Comparison of ENCODE assay signal across 16 cellular contexts in the genomic region with DNA sequence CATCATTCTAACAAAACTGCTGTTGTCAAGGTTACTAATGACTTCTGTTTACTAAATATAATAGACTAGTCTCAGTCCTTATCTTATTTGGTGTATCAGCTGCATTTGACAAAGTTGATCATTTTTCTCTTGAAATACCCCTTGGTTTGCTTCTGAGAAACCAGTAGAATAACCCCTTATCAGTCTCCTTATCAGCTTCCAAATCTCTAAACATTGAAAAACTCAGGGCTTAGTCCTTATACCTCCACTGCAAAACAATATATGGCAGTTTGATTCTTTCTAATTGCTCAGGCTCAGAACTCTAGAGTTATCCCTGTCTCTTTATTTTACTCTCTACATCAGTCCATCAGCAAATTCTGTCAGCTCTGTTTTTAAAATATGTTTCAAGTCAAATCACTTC.
A peak's percentile ranks its signal among the peaks of the same experiment; 100 is the strongest.
DNase-seq lines count a peak whose midpoint lies in the region; ATAC-seq and TF ChIP-seq lines count a peak whose summit lies in the region.
"Had no signal": no experiment of that assay in that cellular context is flagged by ENCODE, and none has a peak within 500 bp of the region (broad histone marks: within the 10 kb centered on the region; RNA-seq: fewer than 3 reads in every experiment).

No MANE protein-coding gene starts in this region.

- peaks cover 7% of the 10 kb centered on the region; the same call in 1 of the 2 replicates for H3K4me1 ChIP-seq in BE2C
- H3K4me1 ChIP-seq in psoas muscle = no peaks in the 10 kb centered on the region
- H3K4me1 ChIP-seq in upper lobe of left lung = no peaks in the 10 kb centered on the region
- no peaks in the 10 kb centered on the region for H3K4me1 ChIP-seq in right lobe of liver

- no peak for TF ChIP-seq POLR2A in upper lobe of left lung (IDR thresholded peaks at IDR 0.05)
- TF ChIP-seq POLR2A in right lobe of liver (IDR thresholded peaks at IDR 0.05) = no peak

- H3K27ac ChIP-seq in psoas muscle (no peak overlapping the region), upper lobe of left lung (peak overlapping the region in 2 of 4 donors; percentile 23 to 51), right lobe of liver (no peak overlapping the region)
- H3K27ac ChIP-seq: skin epidermis had no signal

- H3K9me3 ChIP-seq in BE2C = no peaks in the 10 kb centered on the region
- H3K9me3 ChIP-seq in psoas muscle = no peaks in the 10 kb centered on the region
- H3K9me3 ChIP-seq in upper lobe of left lung = no peaks in the 10 kb centered on the region
- no peaks in the 10 kb centered on the region for H3K9me3 ChIP-seq in right lobe of liver

- no peak overlapping the region for H3K27ac Mint-ChIP-seq in activated T-helper 2 cell treated with anti-CD3 and anti-CD28 coated beads, Interferon-gamma antibody, Interleukin-2, Interleukin-4, amounts not matched to agents 10 μg/mL and 5 μg/mL and 100 μg/mL, durations not matched to agents 14 hours and 24 hours and 36 hours
- H3K27ac Mint-ChIP-seq: T-helper 17 cell had no signal

- H3K36me3 ChIP-seq in BE2C (no peaks in the 10 kb centered on the region), psoas muscle (ENCODE audit: insufficient read depth in 1 of 2, low read depth in 1 of 2) (no peaks in the 10 kb centered on the region), upper lobe of left lung (no peaks in the 10 kb centered on the region), right lobe of liver (no peaks in the 10 kb centered on the region)

- no peaks in the 10 kb centered on the region for H3K27me3 Mint-ChIP-seq in activated T-helper 2 cell treated with anti-CD3 and anti-CD28 coated beads, Interferon-gamma antibody, Interleukin-2, Interleukin-4, amounts not matched to agents 10 μg/mL and 5 μg/mL and 100 μg/mL, durations not matched to agents 14 hours and 24 hours and 36 hours (ENCODE audit: low read depth)
- H3K27me3 Mint-ChIP-seq: CD4-positive, CD25-positive, alpha-beta regulatory T cell; T-helper 17 cell had no signal

- no peaks in the 10 kb centered on the region for H3K36me3 Mint-ChIP-seq in activated T-helper 2 cell treated with anti-CD3 and anti-CD28 coated beads, Interferon-gamma antibody, Interleukin-2, Interleukin-4, amounts not matched to agents 10 μg/mL and 5 μg/mL and 100 μg/mL, durations not matched to agents 14 hours and 24 hours and 36 hours (ENCODE audit: low read depth)
- H3K36me3 Mint-ChIP-seq: CD4-positive, CD25-positive, alpha-beta regulatory T cell had no signal

- H3K9me3 Mint-ChIP-seq in activated T-helper 2 cell treated with anti-CD3 and anti-CD28 coated beads, Interferon-gamma antibody, Interleukin-2, Interleukin-4, amounts not matched to agents 10 μg/mL and 5 μg/mL and 100 μg/mL, durations not matched to agents 14 hours and 24 hours and 36 hours = no peaks in the 10 kb centered on the region
- H3K9me3 Mint-ChIP-seq: CD4-positive, CD25-positive, alpha-beta regulatory T cell; neural crest cell had no signal

- intact Hi-C loops in activated T-helper 2 cell treated with anti-CD3 and anti-CD28 coated beads, Interferon-gamma antibody, Interleukin-2, Interleukin-4, amounts not matched to agents 10 μg/mL and 5 μg/mL and 100 μg/mL, durations not matched to agents 14 hours and 24 hours and 36 hours (cut with micrococcal nuclease) = no loop called here
- intact Hi-C loops in psoas muscle (cut with DNase I) (no loop called here), right lobe of liver (cut with DNase I) (no loop called here)

- H3K4me3 Mint-ChIP-seq in activated T-helper 2 cell treated with anti-CD3 and anti-CD28 coated beads, Interferon-gamma antibody, Interleukin-2, Interleukin-4, amounts not matched to agents 10 μg/mL and 5 μg/mL and 100 μg/mL, durations not matched to agents 14 hours and 24 hours and 36 hours (ENCODE audit: low read depth) = peak overlapping the region; percentile 1
- H3K4me3 Mint-ChIP-seq: CD4-positive, CD25-positive, alpha-beta regulatory T cell; neural crest cell; T-helper 17 cell had no signal

- DNase-seq in BE2C (no peak), fibroblast of villous mesenchyme (ENCODE audit: low read depth) (no peak), psoas muscle (no peak), inferior parietal cortex (ENCODE audit: extremely low spot score) (no peak), upper lobe of left lung (no peak), right lobe of liver (no peak)
- no peak for DNase-seq in activated T-helper 2 cell treated with anti-CD3 and anti-CD28 coated beads, Interferon-gamma antibody, Interleukin-2, Interleukin-4, amounts not matched to agents 10 μg/mL and 5 μg/mL and 100 μg/mL, durations not matched to agents 14 hours and 24 hours and 36 hours (ENCODE audit: low spot score)
- DNase-seq: glutamatergic neuron, NCI-H1105 treated with DMSO at 0.1 percent for 48 hours, RPMI8226, T-helper 17 cell had no signal

- no peaks in the 10 kb centered on the region for H3K27me3 ChIP-seq in BE2C
- H3K27me3 ChIP-seq in psoas muscle (ENCODE audit: insufficient read depth in 3 of 3, low read length in 2 of 3) = no peaks in the 10 kb centered on the region
- H3K27me3 ChIP-seq in upper lobe of left lung = no peaks in the 10 kb centered on the region
- no peaks in the 10 kb centered on the region for H3K27me3 ChIP-seq in right lobe of liver

- peaks cover 25% of the 10 kb centered on the region for H3K4me1 Mint-ChIP-seq in activated T-helper 2 cell treated with anti-CD3 and anti-CD28 coated beads, Interferon-gamma antibody, Interleukin-2, Interleukin-4, amounts not matched to agents 10 μg/mL and 5 μg/mL and 100 μg/mL, durations not matched to agents 14 hours and 24 hours and 36 hours (ENCODE audit: low read depth)
- H3K4me1 Mint-ChIP-seq: neural crest cell had no signal

- no peak for TF ChIP-seq EP300 in upper lobe of left lung (IDR thresholded peaks at IDR 0.05)

- H3K4me3 ChIP-seq in BE2C (ENCODE audit: low read depth, low read length) = peak overlapping the region; percentile 36
- H3K4me3 ChIP-seq in fibroblast of villous mesenchyme (ENCODE audit: low read depth, low read length) = peak overlapping the region; percentile 45
- H3K4me3 ChIP-seq in psoas muscle = peak overlapping the region; percentile 47
- peak overlapping the region in 1 of 4 donors; percentile 23 for H3K4me3 ChIP-seq in upper lobe of left lung
- H3K4me3 ChIP-seq in right lobe of liver = no peak overlapping the region
- H3K4me3 ChIP-seq: lung, skin epidermis had no signal

- ATAC-seq in psoas muscle = peak in 1 of 4 donors; percentile 13
- no peak for ATAC-seq in upper lobe of left lung (ENCODE audit: low FRiP score in 2 of 2)
- no peak for ATAC-seq in HG03039 (IDR thresholded peaks at IDR 0.05; ENCODE audit: unreplicated experiment)
- ATAC-seq in right lobe of liver = no peak
- ATAC-seq: T-helper 17 cell had no signal

- TF ChIP-seq CTCF in BE2C (IDR thresholded peaks at IDR 0.05; ENCODE audit: low read depth, low read length) (no peak), fibroblast of villous mesenchyme (IDR thresholded peaks at IDR 0.05; ENCODE audit: insufficient read depth, low read depth, low read length) (no peak), psoas muscle (IDR thresholded peaks at IDR 0.05) (no peak), upper lobe of left lung (IDR thresholded peaks at IDR 0.05) (no peak), right lobe of liver (IDR thresholded peaks at IDR 0.05) (no peak)

Comparison
In these comparisons a context has a peak if more than half of its experiments do, and no peak if none do; other contexts are left out.
1. H3K4me3 ChIP-seq: peak in BE2C (single experiment), fibroblast of villous mesenchyme (single experiment) and psoas muscle (single experiment); none in right lobe of liver (0 of 3).